ENCODE assay signal across 35 cellular contexts in genomic region chr13:83440465-83440864, GRCh38.
DNase-seq lines count a peak whose midpoint lies in the region; ATAC-seq, FAIRE-seq and TF ChIP-seq lines count a peak whose summit lies in the region.
"Had no signal": no experiment of that assay in that cellular context is flagged by ENCODE, and none has a peak within 500 bp of the region (broad histone marks: within the 10 kb centered on the region; RNA-seq: fewer than 3 reads in every experiment).

No MANE protein-coding gene starts in this region.

- intact Hi-C loops in mammary epithelial cell (cut with micrococcal nuclease) (no loop called here), breast epithelium (cut with DNase I; ENCODE audit: low total_unique reads) (no loop called here)

- CTCF ChIA-PET in mammary epithelial cell (lab: Charles Lee; ENCODE audit: low non-redundant PET): no interaction called here

- dilution Hi-C loops in mammary epithelial cell (cut with HindIII; ENCODE audit: low sequenced_read_pairs): no loop called here

- 78% methylated on average over 1 of the region's 1 CpG for WGBS in mammary epithelial cell (ENCODE audit: low coverage, missing lambda C conversion rate)
- 100% methylated on average over 1 of the region's 1 CpG for WGBS in gastroesophageal sphincter (ENCODE audit: low coverage in 1 of 2), 2 donors

- TF ChIP-seq POLR2A in breast epithelium (IDR thresholded peaks at IDR 0.05) (no peak), gastroesophageal sphincter (IDR thresholded peaks at IDR 0.05) (no peak)

- no peaks in the 10 kb centered on the region for H3K79me2 ChIP-seq in mammary epithelial cell (ENCODE audit: insufficient read depth, low read length)

- H4K20me1 ChIP-seq in mammary epithelial cell (ENCODE audit: insufficient read depth, low read length): no peaks in the 10 kb centered on the region
- H4K20me1 ChIP-seq: BLaER1; BLaER1 treated with 17β-estradiol and CSF1 and Interleukin-3, amounts not matched to agents 10 nM and 100 nM had no signal

- H3K4me2 ChIP-seq in mammary epithelial cell (ENCODE audit: insufficient read depth, low read depth, low read length): no peak overlapping the region
- H3K4me2 ChIP-seq: A549; BLaER1; BLaER1 treated with 17β-estradiol and CSF1 and Interleukin-3, amounts not matched to agents 10 nM and 100 nM had no signal

- no peak overlapping the region for H2AFZ ChIP-seq in mammary epithelial cell (ENCODE audit: low read depth, low read length)

- peak; percentile 62 for ATAC-seq in foreskin keratinocyte
- ATAC-seq in gastroesophageal sphincter: no peak
- ATAC-seq: A549; CD8-positive, alpha-beta T cell had no signal

- TF ChIP-seq CTCF in mammary epithelial cell (conservative IDR thresholded peaks at IDR 0.05 in 1 of 2, IDR thresholded peaks at IDR 0.05 in 1 of 2; ENCODE audit: extremely low read depth in 1 of 2, insufficient read depth in 1 of 2, low read depth in 1 of 2, low read length in 2 of 2): no peak
- TF ChIP-seq CTCF in breast epithelium (IDR thresholded peaks at IDR 0.05): no peak
- TF ChIP-seq CTCF in bronchial epithelial cell (IDR thresholded peaks at IDR 0.05; ENCODE audit: insufficient read depth, low read length, severe bottlenecking): no peak
- no peak for TF ChIP-seq CTCF in epithelial cell of esophagus (IDR thresholded peaks at IDR 0.05; ENCODE audit: insufficient read depth, low read depth, low read length, missing control alignments)
- TF ChIP-seq CTCF in foreskin keratinocyte (conservative IDR thresholded peaks at IDR 0.05): no peak
- no peak for TF ChIP-seq CTCF in gastroesophageal sphincter (IDR thresholded peaks at IDR 0.05)

- H3K4me1 ChIP-seq in mammary epithelial cell (ENCODE audit: insufficient read depth, low read length) (no peaks in the 10 kb centered on the region), breast epithelium (no peaks in the 10 kb centered on the region), foreskin keratinocyte (no peaks in the 10 kb centered on the region), gastroesophageal sphincter (no peaks in the 10 kb centered on the region)
- H3K4me1 ChIP-seq: A549; BE2C; BLaER1; BLaER1 treated with 17β-estradiol and CSF1 and Interleukin-3, amounts not matched to agents 10 nM and 100 nM; Caco-2 had no signal

- in situ Hi-C loops in mammary epithelial cell (cut with MboI; ENCODE audit: low sequenced_read_pairs in 2 of 2): no loop called here

- H3K4me3 ChIP-seq in mammary epithelial cell (replicated peaks in 1 of 3; ENCODE audit: insufficient read depth in 1 of 3, low read depth in 2 of 3, low read length in 3 of 3): no peak overlapping the region
- H3K4me3 ChIP-seq in breast epithelium: no peak overlapping the region
- H3K4me3 ChIP-seq in bronchial epithelial cell (ENCODE audit: low read depth, low read length): no peak overlapping the region
- no peak overlapping the region for H3K4me3 ChIP-seq in epithelial cell of esophagus (ENCODE audit: low read length)
- H3K4me3 ChIP-seq in gastroesophageal sphincter: no peak overlapping the region
- H3K4me3 ChIP-seq: A549; BLaER1; BLaER1 treated with 17β-estradiol and CSF1 and Interleukin-3, amounts not matched to agents 10 nM and 100 nM had no signal

- BruUV-seq in mammary epithelial cell (replicated peaks; lab: Mats Ljungman, UMichigan): no TSS peak

- no peaks in the 10 kb centered on the region for H3K36me3 ChIP-seq in mammary epithelial cell (ENCODE audit: insufficient read depth, low read length)
- H3K36me3 ChIP-seq in breast epithelium: no peaks in the 10 kb centered on the region
- H3K36me3 ChIP-seq in bronchial epithelial cell (ENCODE audit: control insufficient read depth, insufficient read depth, low read length): no peaks in the 10 kb centered on the region
- no peaks in the 10 kb centered on the region for H3K36me3 ChIP-seq in gastroesophageal sphincter
- H3K36me3 ChIP-seq: BE2C; BLaER1; BLaER1 treated with 17β-estradiol and CSF1 and Interleukin-3, amounts not matched to agents 10 nM and 100 nM had no signal

- no peak overlapping the region for H3K9ac ChIP-seq in mammary epithelial cell (ENCODE audit: insufficient read depth, low read length)
- H3K9ac ChIP-seq: BLaER1; BLaER1 treated with 17β-estradiol and CSF1 and Interleukin-3, amounts not matched to agents 10 nM and 100 nM had no signal

- no peak for TF ChIP-seq EP300 in gastroesophageal sphincter (IDR thresholded peaks at IDR 0.05)

- FAIRE-seq in bronchial epithelial cell (lab: Jason Lieb, UNC): no peak
- FAIRE-seq: A204.1, A549, D721Med had no signal

- H3K9me3 ChIP-seq in mammary epithelial cell (replicated peaks; ENCODE audit: insufficient read depth, low read length) (no peaks in the 10 kb centered on the region), breast epithelium (no peaks in the 10 kb centered on the region), gastroesophageal sphincter (no peaks in the 10 kb centered on the region)
- H3K9me3 ChIP-seq: A549; BE2C; BLaER1; BLaER1 treated with 17β-estradiol and CSF1 and Interleukin-3, amounts not matched to agents 10 nM and 100 nM; Caco-2 had no signal

- no peak overlapping the region for H3K27ac ChIP-seq in mammary epithelial cell (ENCODE audit: insufficient read depth, low read depth, low read length)
- H3K27ac ChIP-seq in breast epithelium: no peak overlapping the region
- no peak overlapping the region for H3K27ac ChIP-seq in foreskin keratinocyte
- H3K27ac ChIP-seq in gastroesophageal sphincter: no peak overlapping the region
- H3K27ac ChIP-seq: 22Rv1; A549; BLaER1; BLaER1 treated with 17β-estradiol and CSF1 and Interleukin-3, amounts not matched to agents 10 nM and 100 nM; C4-2B had no signal

- DNase-seq in mammary epithelial cell (peak; percentile 12), breast epithelium (ENCODE audit: low spot score in 2 of 2) (no peak), bronchial epithelial cell (ENCODE audit: low read depth) (peak; percentile 36), epithelial cell of esophagus (ENCODE audit: low read depth) (peak; percentile 43), foreskin keratinocyte (peak in 1 of 2 donors; percentile 52), NCI-H1105 (lab: John Stamatoyannopoulos, UW) (no peak)
- DNase-seq in activated naive CD4-positive, alpha-beta T cell treated with anti-CD3 and anti-CD28 coated beads, Interleukin-2, amount 50 U/mL, for 16 hours: no peak
- DNase-seq: 8988T; ACHN; AML-193; BE2C; C1 segment of cervical spinal cord; Caco-2; Calu3; CD4-positive, alpha-beta memory T cell; CD4-positive, alpha-beta T cell; CD4-positive, CD25-positive, alpha-beta regulatory T cell; CD8-positive, alpha-beta memory T cell; CD8-positive, alpha-beta T cell; COR-L47; DMS 273 treated with DMSO at 0.1 percent for 48 hours; DMS153; DMS53; DMS79; DMS79 treated with DMSO at 0.1 percent for 48 hours; DND-41; EL had no signal

- H3K27me3 ChIP-seq in mammary epithelial cell (ENCODE audit: insufficient read depth, low read length): no peaks in the 10 kb centered on the region
- no peaks in the 10 kb centered on the region for H3K27me3 ChIP-seq in breast epithelium
- no peaks in the 10 kb centered on the region for H3K27me3 ChIP-seq in bronchial epithelial cell (ENCODE audit: control insufficient read depth, insufficient read depth, low read length)
- no peaks in the 10 kb centered on the region for H3K27me3 ChIP-seq in foreskin keratinocyte
- no peaks in the 10 kb centered on the region for H3K27me3 ChIP-seq in gastroesophageal sphincter
- H3K27me3 ChIP-seq: BE2C; BLaER1; BLaER1 treated with 17β-estradiol and CSF1 and Interleukin-3, amounts not matched to agents 10 nM and 100 nM had no signal

Comparison
In these comparisons a context has a peak if more than half of its experiments do, and no peak if none do; other contexts are left out.
1. DNase-seq: peak in mammary epithelial cell (single experiment), bronchial epithelial cell (single experiment) and epithelial cell of esophagus (single experiment); none in breast epithelium (0 of 2), activated naive CD4-positive, alpha-beta T cell treated with anti-CD3 and anti-CD28 coated beads, Interleukin-2, amount 50 U/mL, for 16 hours (single experiment) and NCI-H1105 (single experiment).